ENCODE assay signal across 15 cellular contexts in the genomic region with DNA sequence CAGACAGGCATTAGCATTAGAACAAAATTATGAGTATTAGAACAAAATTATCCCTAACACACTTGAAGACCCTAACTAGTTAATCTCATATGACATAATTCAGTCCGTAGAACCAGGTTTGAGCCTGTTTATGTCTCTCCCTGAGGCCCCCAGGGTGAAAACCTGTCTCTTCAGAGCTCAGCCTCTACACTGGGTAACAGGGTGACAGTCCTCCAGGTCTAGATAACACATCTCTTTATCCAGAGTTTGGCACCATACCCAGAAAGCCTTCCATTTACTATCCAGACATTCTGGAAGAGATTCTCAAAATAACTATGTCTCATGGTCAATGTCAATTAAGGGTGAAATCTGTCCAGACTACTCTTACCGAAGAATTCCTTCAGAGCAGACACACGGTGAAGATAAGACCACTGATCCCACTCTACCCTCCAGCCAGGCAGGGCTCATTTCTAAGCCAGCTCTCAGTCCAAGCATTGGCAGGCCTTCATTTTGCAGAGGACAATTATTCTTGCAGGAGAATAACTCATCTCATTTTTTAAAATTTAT.
DNase-seq lines count a peak whose midpoint lies in the region; ATAC-seq and TF ChIP-seq lines count a peak whose summit lies in the region.
"Had no signal": no experiment of that assay in that cellular context is flagged by ENCODE, and none has a peak within 500 bp of the region (broad histone marks: within the 10 kb centered on the region; RNA-seq: fewer than 3 reads in every experiment).

No MANE protein-coding gene starts in this region.

- H2BK20ac ChIP-seq in IMR-90 (ENCODE audit: low read depth, low read length), result 0 out of 2 replicates have a peak overlapping the region, but pooled peaks have one; percentile 31

- in situ Hi-C loops in IMR-90 (cut with MboI; ENCODE audit: low sequenced_read_pairs), result loop anchor here (25.0 kb wide), 1 partner anchor 1197 kb away; a partner anchor contains a TSS

- H3K36me3 ChIP-seq in BE2C (no peaks in the 10 kb centered on the region), IMR-90 (ENCODE audit: control insufficient read depth, insufficient read depth, low read length) (no peaks in the 10 kb centered on the region)
- no peaks in the 10 kb centered on the region for H3K36me3 ChIP-seq in CD4-positive, alpha-beta memory T cell (ENCODE audit: insufficient read depth, low read length)

- H3K79me1 ChIP-seq in IMR-90 (ENCODE audit: low read depth in 1 of 2, low read length in 2 of 2), result no peaks in the 10 kb centered on the region

- dilution Hi-C loops in IMR-90 (cut with HindIII; ENCODE audit: low sequenced_read_pairs, unreplicated experiment), result no loop called here

- H3K27ac ChIP-seq in IMR-90 (ENCODE audit: insufficient read depth, low read length), result no peak overlapping the region
- no peak overlapping the region for H3K27ac ChIP-seq in CD4-positive, alpha-beta memory T cell (ENCODE audit: low read depth, low read length)
- H3K27ac ChIP-seq: C4-2B, HL-60 had no signal

- H3K27me3 ChIP-seq in BE2C, result no peaks in the 10 kb centered on the region
- H3K27me3 ChIP-seq in IMR-90 (ENCODE audit: control insufficient read depth, insufficient read depth, low read length), result no peaks in the 10 kb centered on the region
- H3K27me3 ChIP-seq in CD4-positive, alpha-beta memory T cell (ENCODE audit: insufficient read depth, low read length), result no peaks in the 10 kb centered on the region

- peaks cover 2% of the 10 kb centered on the region for H3K36me3 Mint-ChIP-seq in mesothelial cell of epicardium
- no peaks in the 10 kb centered on the region for H3K36me3 Mint-ChIP-seq in CD4-positive, alpha-beta memory T cell
- H3K36me3 Mint-ChIP-seq: CD8-positive, alpha-beta T cell had no signal

- no peak overlapping the region for H3K9ac ChIP-seq in IMR-90 (ENCODE audit: low read depth, low read length)

- no peak overlapping the region for H3K14ac ChIP-seq in IMR-90 (replicated peaks; ENCODE audit: low read depth, low read length)

- WGBS in IMR-90 (ENCODE audit: extremely low coverage in 2 of 2, insufficient read length in 1 of 2), 2 experiments, result 100% methylated on average over 1 of the region's 3 CpGs; no CpG with 5 or more reads in 1 of the 2 experiments

- H3K4me1 ChIP-seq in BE2C (peaks cover 11% of the 10 kb centered on the region), IMR-90 (ENCODE audit: control insufficient read depth, insufficient read depth, low read length) (peaks cover 12% of the 10 kb centered on the region)
- H3K4me1 ChIP-seq in CD4-positive, alpha-beta memory T cell (ENCODE audit: insufficient read depth, low read length), result no peaks in the 10 kb centered on the region

- peak overlapping the region; percentile 52 for H3K27ac Mint-ChIP-seq in mesothelial cell of epicardium
- no peak overlapping the region for H3K27ac Mint-ChIP-seq in CD4-positive, alpha-beta memory T cell
- H3K27ac Mint-ChIP-seq: B cell; CD8-positive, alpha-beta T cell had no signal

- no peaks in the 10 kb centered on the region for H4K20me1 ChIP-seq in IMR-90 (ENCODE audit: insufficient read depth, low read length)

- POLR2A ChIA-PET in IMR-90 (lab: Charles Lee; ENCODE audit: unreplicated experiment), result no interaction called here
- POLR2A ChIA-PET in CD4-positive, alpha-beta memory T cell (lab: Charles Lee; ENCODE audit: partially characterized antibody), result no interaction called here

- no peak overlapping the region for H3K56ac ChIP-seq in IMR-90 (ENCODE audit: extremely low read depth, insufficient read depth, low read length)

- no peak overlapping the region for H2BK5ac ChIP-seq in IMR-90 (ENCODE audit: low read depth, low read length, poor library complexity, severe bottlenecking)

- 0 out of 2 replicates have a peak overlapping the region, but pooled peaks have one; percentile 9 for H2BK120ac ChIP-seq in IMR-90 (ENCODE audit: low read depth, low read length)

- H3K4me3 ChIP-seq in BE2C (ENCODE audit: low read depth, low read length) (no peak overlapping the region), IMR-90 (ENCODE audit: insufficient read depth, low read depth, low read length) (no peak overlapping the region)
- no peak overlapping the region for H3K4me3 ChIP-seq in CD4-positive, alpha-beta memory T cell (ENCODE audit: low read length in 2 of 2)

- H3K9me1 ChIP-seq in IMR-90 (ENCODE audit: insufficient read depth, low read length), result peaks cover 5% of the 10 kb centered on the region; the same call in 1 of the 2 replicates

- TF ChIP-seq CTCF in BE2C (IDR thresholded peaks at IDR 0.05; ENCODE audit: low read depth, low read length) (no peak), IMR-90 (conservative IDR thresholded peaks at IDR 0.05; ENCODE audit: low read depth, low read length) (no peak), mesothelial cell of epicardium (IDR thresholded peaks at IDR 0.05; ENCODE audit: unreplicated experiment) (no peak)

- peaks cover 48% of the 10 kb centered on the region for H3K4me1 Mint-ChIP-seq in mesothelial cell of epicardium
- no peaks in the 10 kb centered on the region for H3K4me1 Mint-ChIP-seq in CD4-positive, alpha-beta memory T cell
- H3K4me1 Mint-ChIP-seq: B cell had no signal

- no peak for ATAC-seq in IMR-90 (ENCODE audit: low read depth)
- no peak for ATAC-seq in HG02840 (IDR thresholded peaks at IDR 0.05; ENCODE audit: low FRiP score, unreplicated experiment)
- ATAC-seq: CD8-positive, alpha-beta T cell; HCT116 had no signal

- intact Hi-C loops in IMR-90 (cut with micrococcal nuclease), result no loop called here
- intact Hi-C loops in CD4-positive, alpha-beta memory T cell (cut with micrococcal nuclease), result no loop called here

- H2AK5ac ChIP-seq in IMR-90 (ENCODE audit: low read depth, low read length), result no peak overlapping the region

- no peak overlapping the region for H3K4ac ChIP-seq in IMR-90 (ENCODE audit: low read depth, low read length)

- H3K9me3 Mint-ChIP-seq in mesothelial cell of epicardium, result peaks cover 20% of the 10 kb centered on the region
- peaks cover 0 to 2% (median 0%) of the 10 kb centered on the region in 8 donors for H3K9me3 Mint-ChIP-seq in CD4-positive, alpha-beta memory T cell
- H3K9me3 Mint-ChIP-seq: CD8-positive, alpha-beta T cell had no signal

- TF ChIP-seq RAD21 in IMR-90 (IDR thresholded peaks at IDR 0.05; ENCODE audit: low read length), result no peak

- H2AFZ ChIP-seq in IMR-90 (replicated peaks; ENCODE audit: low read length, poor library complexity), result no peak overlapping the region

- no peak overlapping the region for H4K8ac ChIP-seq in IMR-90 (ENCODE audit: low read depth in 2 of 2, low read length in 2 of 2)

- no peak overlapping the region for H3K23ac ChIP-seq in IMR-90 (ENCODE audit: low read depth, low read length)

- H4K91ac ChIP-seq in IMR-90 (ENCODE audit: insufficient read depth, low read depth, low read length), result no peak overlapping the region

- H3K9me3 ChIP-seq in BE2C (no peaks in the 10 kb centered on the region), IMR-90 (ENCODE audit: control insufficient read depth, insufficient read depth, low read length) (no peaks in the 10 kb centered on the region)
- no peaks in the 10 kb centered on the region for H3K9me3 ChIP-seq in CD4-positive, alpha-beta memory T cell (ENCODE audit: control insufficient read depth in 1 of 2, low read length in 2 of 2)

- no peak overlapping the region for H4K5ac ChIP-seq in IMR-90 (ENCODE audit: low read depth, low read length)

- no peaks in the 10 kb centered on the region for H3K27me3 Mint-ChIP-seq in mesothelial cell of epicardium (ENCODE audit: low read depth)
- H3K27me3 Mint-ChIP-seq in CD4-positive, alpha-beta memory T cell, result peaks cover 1 to 2% of the 10 kb centered on the region in 2 donors
- H3K27me3 Mint-ChIP-seq: B cell had no signal

- H3K18ac ChIP-seq in IMR-90 (ENCODE audit: low read depth, low read length), result no peak overlapping the region

- CTCF ChIA-PET in IMR-90 (lab: Yijun Ruan, JAX), result no interaction called here
- CTCF ChIA-PET in CD4-positive, alpha-beta memory T cell (lab: Charles Lee; ENCODE audit: partially characterized antibody), result no interaction called here

- no peak overlapping the region for H3K4me2 ChIP-seq in IMR-90 (ENCODE audit: low read depth, low read length)

- H3K4me3 Mint-ChIP-seq in mesothelial cell of epicardium, result no peak overlapping the region
- H3K4me3 Mint-ChIP-seq in CD4-positive, alpha-beta memory T cell, result no peak overlapping the region
- H3K4me3 Mint-ChIP-seq: B cell; CD8-positive, alpha-beta T cell had no signal

- TF ChIP-seq POLR2A in IMR-90 (IDR thresholded peaks at IDR 0.05; ENCODE audit: low read depth, low read length), result no peak

- no peak overlapping the region for H2AK9ac ChIP-seq in IMR-90 (replicated peaks; ENCODE audit: low read depth, low read length, poor library complexity)

- no TSS peak for BruUV-seq in IMR-90 (replicated peaks; lab: Mats Ljungman, UMichigan)

- peak; percentile 69 for DNase-seq in BE2C
- DNase-seq in IMR-90, result no peak
- DNase-seq in amniotic epithelial cell (ENCODE audit: low read depth), result peak; percentile 26
- no peak for DNase-seq in mesothelial cell of epicardium (ENCODE audit: low spot score in 2 of 2, unreplicated experiment in 2 of 2)
- no peak for DNase-seq in SKM-1 treated with dmso at 0.1 percent for 144 hours (lab: John Stamatoyannopoulos, UW; ENCODE audit: unreplicated experiment)
- no peak for DNase-seq in CD4-positive, alpha-beta memory T cell
- DNase-seq: CD8-positive, alpha-beta T cell; COR-L47; DND-41; GF-D8 had no signal

- H2BK15ac ChIP-seq in IMR-90 (ENCODE audit: low read depth, low read length), result no peak overlapping the region

TF ChIP-seq in IMR-90, 13 proteins besides CTCF, POLR2A, EP300 and RAD21:
- TF ChIP-seq NFE2L2 (IDR thresholded peaks at IDR 0.05; ENCODE audit: low read depth, low read length), result no peak
- TF ChIP-seq FOS (IDR thresholded peaks at IDR 0.05; ENCODE audit: low read depth, low read length), result no peak
- no peak for TF ChIP-seq CEBPB (IDR thresholded peaks at IDR 0.05; ENCODE audit: low read depth, low read length)
- TF ChIP-seq RCOR1 (IDR thresholded peaks at IDR 0.05; ENCODE audit: insufficient replicate concordance, low read length), result no peak
- TF ChIP-seq BHLHE40 (IDR thresholded peaks at IDR 0.05; ENCODE audit: low read depth, low read length), result no peak
- no peak for TF ChIP-seq RFX5 (IDR thresholded peaks at IDR 0.05; ENCODE audit: low read depth, low read length)
- TF ChIP-seq, protein P1, sequence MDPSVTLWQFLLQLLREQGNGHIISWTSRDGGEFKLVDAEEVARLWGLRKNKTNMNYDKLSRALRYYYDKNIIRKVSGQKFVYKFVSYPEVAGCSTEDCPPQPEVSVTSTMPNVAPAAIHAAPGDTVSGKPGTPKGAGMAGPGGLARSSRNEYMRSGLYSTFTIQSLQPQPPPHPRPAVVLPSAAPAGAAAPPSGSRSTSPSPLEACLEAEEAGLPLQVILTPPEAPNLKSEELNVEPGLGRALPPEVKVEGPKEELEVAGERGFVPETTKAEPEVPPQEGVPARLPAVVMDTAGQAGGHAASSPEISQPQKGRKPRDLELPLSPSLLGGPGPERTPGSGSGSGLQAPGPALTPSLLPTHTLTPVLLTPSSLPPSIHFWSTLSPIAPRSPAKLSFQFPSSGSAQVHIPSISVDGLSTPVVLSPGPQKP (IDR thresholded peaks at IDR 0.05; ENCODE audit: borderline replicate concordance, low read depth, low read length), result no peak

Comparison
In these comparisons a context has a peak if more than half of its experiments do, and no peak if none do; other contexts are left out.
1. DNase-seq: peak in BE2C (single experiment) and amniotic epithelial cell (single experiment); none in IMR-90 (single experiment), mesothelial cell of epicardium (0 of 2), SKM-1 treated with dmso at 0.1 percent for 144 hours (single experiment) and CD4-positive, alpha-beta memory T cell (0 of 5).